2 cellular contexts compared by ENCODE assay signal in the genomic region with DNA sequence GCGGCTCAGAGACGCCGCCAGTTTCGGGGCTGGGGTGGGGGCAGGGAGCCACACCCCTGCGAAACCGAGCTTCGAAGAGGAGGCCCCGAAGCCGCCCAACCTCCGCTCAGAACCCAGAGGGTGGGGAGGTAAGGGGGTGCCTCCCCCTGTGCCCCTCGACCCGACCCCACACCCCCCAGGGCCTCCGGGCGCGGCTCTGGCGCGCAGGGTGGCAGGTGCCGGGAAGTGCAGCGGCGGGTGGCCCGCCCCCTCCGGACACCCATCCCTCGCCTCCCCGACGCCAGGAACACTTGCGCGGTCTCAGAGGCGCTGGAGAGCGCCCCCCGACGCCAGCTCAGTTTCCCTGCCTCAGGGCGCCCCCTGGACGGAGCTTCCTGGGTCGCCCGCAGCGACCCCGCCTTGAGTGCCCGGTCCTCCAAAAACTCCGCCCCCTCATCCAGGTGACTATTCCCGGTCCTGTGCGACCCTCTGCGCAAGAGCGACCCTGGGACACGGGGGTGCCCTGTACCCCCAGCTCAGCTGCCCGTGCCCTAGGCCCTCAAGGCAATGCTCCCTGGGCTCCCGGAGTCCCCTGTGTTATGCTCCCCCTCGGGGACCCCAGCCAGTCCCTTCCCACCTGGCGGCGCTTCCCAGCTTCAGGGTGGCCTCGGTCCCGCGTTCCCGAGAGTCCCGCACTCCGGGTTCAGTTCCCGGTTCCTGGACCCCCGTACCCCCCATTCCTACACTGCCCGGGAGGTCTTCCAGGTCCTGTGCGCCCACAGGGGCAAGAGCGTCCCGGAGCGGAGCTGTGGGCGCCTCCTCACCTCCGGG.
TF ChIP-seq lines count a peak whose summit lies in the region.

No MANE protein-coding gene starts in this region.

TF ChIP-seq in IMR-90, 13 proteins besides CTCF, POLR2A, EP300 and RAD21:
- no peak; the same call in 1 of the 2 replicates for TF ChIP-seq MAZ (IDR thresholded peaks at IDR 0.05; ENCODE audit: borderline replicate concordance, low read depth, low read length)
- TF ChIP-seq MXI1 (IDR thresholded peaks at IDR 0.05; ENCODE audit: borderline replicate concordance, low read depth, low read length) = no peak
- TF ChIP-seq RFX5 (IDR thresholded peaks at IDR 0.05; ENCODE audit: low read depth, low read length) = no peak
- no peak for TF ChIP-seq CEBPB (IDR thresholded peaks at IDR 0.05; ENCODE audit: low read depth, low read length)
- TF ChIP-seq, protein P1, sequence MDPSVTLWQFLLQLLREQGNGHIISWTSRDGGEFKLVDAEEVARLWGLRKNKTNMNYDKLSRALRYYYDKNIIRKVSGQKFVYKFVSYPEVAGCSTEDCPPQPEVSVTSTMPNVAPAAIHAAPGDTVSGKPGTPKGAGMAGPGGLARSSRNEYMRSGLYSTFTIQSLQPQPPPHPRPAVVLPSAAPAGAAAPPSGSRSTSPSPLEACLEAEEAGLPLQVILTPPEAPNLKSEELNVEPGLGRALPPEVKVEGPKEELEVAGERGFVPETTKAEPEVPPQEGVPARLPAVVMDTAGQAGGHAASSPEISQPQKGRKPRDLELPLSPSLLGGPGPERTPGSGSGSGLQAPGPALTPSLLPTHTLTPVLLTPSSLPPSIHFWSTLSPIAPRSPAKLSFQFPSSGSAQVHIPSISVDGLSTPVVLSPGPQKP (IDR thresholded peaks at IDR 0.05; ENCODE audit: borderline replicate concordance, low read depth, low read length) = no peak
- TF ChIP-seq NFE2L2 (IDR thresholded peaks at IDR 0.05; ENCODE audit: low read depth, low read length) = no peak
- TF ChIP-seq MAFK (IDR thresholded peaks at IDR 0.05; ENCODE audit: low read depth, low read length) = no peak
- TF ChIP-seq SMC3 (IDR thresholded peaks at IDR 0.05; ENCODE audit: low read depth, low read length) = no peak
- TF ChIP-seq BHLHE40 (IDR thresholded peaks at IDR 0.05; ENCODE audit: low read depth, low read length) = no peak
- TF ChIP-seq, protein P2, sequence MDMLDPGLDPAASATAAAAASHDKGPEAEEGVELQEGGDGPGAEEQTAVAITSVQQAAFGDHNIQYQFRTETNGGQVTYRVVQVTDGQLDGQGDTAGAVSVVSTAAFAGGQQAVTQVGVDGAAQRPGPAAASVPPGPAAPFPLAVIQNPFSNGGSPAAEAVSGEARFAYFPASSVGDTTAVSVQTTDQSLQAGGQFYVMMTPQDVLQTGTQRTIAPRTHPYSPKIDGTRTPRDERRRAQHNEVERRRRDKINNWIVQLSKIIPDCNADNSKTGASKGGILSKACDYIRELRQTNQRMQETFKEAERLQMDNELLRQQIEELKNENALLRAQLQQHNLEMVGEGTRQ (IDR thresholded peaks at IDR 0.05; ENCODE audit: low read depth, low read length) = no peak
- TF ChIP-seq CHD1 (IDR thresholded peaks at IDR 0.05; ENCODE audit: low read depth, low read length) = no peak
- TF ChIP-seq FOS (IDR thresholded peaks at IDR 0.05; ENCODE audit: low read depth, low read length) = no peak
- no peak for TF ChIP-seq RCOR1 (IDR thresholded peaks at IDR 0.05; ENCODE audit: insufficient replicate concordance, low read length)

TF ChIP-seq in K562, 482 proteins besides CTCF, POLR2A, EP300 and RAD21:
- TF ChIP-seq ZNF23 (CRISPR knock-in tag; IDR thresholded peaks at IDR 0.05) = no peak
- TF ChIP-seq, protein P3, sequence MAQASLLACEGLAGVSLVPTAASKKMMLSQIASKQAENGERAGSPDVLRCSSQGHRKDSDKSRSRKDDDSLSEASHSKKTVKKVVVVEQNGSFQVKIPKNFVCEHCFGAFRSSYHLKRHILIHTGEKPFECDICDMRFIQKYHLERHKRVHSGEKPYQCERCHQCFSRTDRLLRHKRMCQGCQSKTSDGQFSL (CRISPR knock-in tag; IDR thresholded peaks at IDR 0.05) = 0 out of 2 replicates have a peak, but pooled peaks have one; percentile 35
- TF ChIP-seq, protein P3 (tag; IDR thresholded peaks at IDR 0.05) = no peak
- TF ChIP-seq KLF10 (CRISPR knock-in tag; IDR thresholded peaks at IDR 0.05) = no peak
- TF ChIP-seq, protein P4, sequence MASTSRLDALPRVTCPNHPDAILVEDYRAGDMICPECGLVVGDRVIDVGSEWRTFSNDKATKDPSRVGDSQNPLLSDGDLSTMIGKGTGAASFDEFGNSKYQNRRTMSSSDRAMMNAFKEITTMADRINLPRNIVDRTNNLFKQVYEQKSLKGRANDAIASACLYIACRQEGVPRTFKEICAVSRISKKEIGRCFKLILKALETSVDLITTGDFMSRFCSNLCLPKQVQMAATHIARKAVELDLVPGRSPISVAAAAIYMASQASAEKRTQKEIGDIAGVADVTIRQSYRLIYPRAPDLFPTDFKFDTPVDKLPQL (IDR thresholded peaks at IDR 0.05; ENCODE audit: extremely low read depth, insufficient read length) = no peak
- peak; percentile 50; the same call in 1 of the 2 replicates for TF ChIP-seq NCOA6 (IDR thresholded peaks at IDR 0.05)
- no peak for TF ChIP-seq SMARCA4 (IDR thresholded peaks at IDR 0.05)
- TF ChIP-seq, protein P5, sequence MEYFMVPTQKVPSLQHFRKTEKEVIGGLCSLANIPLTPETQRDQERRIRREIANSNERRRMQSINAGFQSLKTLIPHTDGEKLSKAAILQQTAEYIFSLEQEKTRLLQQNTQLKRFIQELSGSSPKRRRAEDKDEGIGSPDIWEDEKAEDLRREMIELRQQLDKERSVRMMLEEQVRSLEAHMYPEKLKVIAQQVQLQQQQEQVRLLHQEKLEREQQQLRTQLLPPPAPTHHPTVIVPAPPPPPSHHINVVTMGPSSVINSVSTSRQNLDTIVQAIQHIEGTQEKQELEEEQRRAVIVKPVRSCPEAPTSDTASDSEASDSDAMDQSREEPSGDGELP (CRISPR knock-in tag; IDR thresholded peaks at IDR 0.05; ENCODE audit: borderline replicate concordance) = 0 out of 2 replicates have a peak, but pooled peaks have one; percentile 21
- TF ChIP-seq, protein P6, sequence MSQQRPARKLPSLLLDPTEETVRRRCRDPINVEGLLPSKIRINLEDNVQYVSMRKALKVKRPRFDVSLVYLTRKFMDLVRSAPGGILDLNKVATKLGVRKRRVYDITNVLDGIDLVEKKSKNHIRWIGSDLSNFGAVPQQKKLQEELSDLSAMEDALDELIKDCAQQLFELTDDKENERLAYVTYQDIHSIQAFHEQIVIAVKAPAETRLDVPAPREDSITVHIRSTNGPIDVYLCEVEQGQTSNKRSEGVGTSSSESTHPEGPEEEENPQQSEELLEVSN (IDR thresholded peaks at IDR 0.05; ENCODE audit: borderline replicate concordance in 1 of 2, extremely low read depth in 1 of 2, insufficient read depth in 1 of 2, insufficient read length in 1 of 2, low read depth in 1 of 2, low read length in 1 of 2, poor library complexity in 1 of 2, severe bottlenecking in 1 of 2) = peak in 1 of 2 experiments; percentile 44
